In the genomic region with DNA sequence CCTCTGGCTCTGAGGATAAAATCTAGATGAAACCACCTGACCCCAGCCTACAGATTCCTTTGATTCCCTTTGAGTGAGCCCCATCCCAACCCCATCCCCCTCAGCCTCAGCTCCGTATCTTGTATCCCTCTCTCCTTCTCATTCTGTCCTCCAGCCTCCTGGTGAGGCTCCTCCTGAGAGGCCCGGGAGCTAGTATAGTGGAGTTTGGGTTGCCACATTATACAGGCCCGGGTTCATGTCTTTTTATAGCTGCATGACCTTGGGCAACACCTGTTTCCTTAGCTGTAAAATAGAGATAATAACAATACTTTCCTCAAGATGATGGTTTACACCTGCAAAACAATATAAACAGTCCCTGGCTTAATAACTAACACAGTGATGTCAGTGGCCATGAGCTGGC, we compare ENCODE assay signal across 15 cellular contexts.
DNase-seq lines count a peak whose midpoint lies in the region; ATAC-seq and TF ChIP-seq lines count a peak whose summit lies in the region.
"Had no signal": no experiment of that assay in that cellular context is flagged by ENCODE, and none has a peak within 500 bp of the region (broad histone marks: within the 10 kb centered on the region; RNA-seq: fewer than 3 reads in every experiment).

No MANE protein-coding gene starts in this region.

- no peak for TF ChIP-seq CTCF in Peyer's patch (IDR thresholded peaks at IDR 0.05)

- no peak for TF ChIP-seq POLR2A in Peyer's patch (IDR thresholded peaks at IDR 0.05)

- ATAC-seq in HG02642 (IDR thresholded peaks at IDR 0.05; ENCODE audit: poor library complexity, unreplicated experiment) (no peak), GM18867 (IDR thresholded peaks at IDR 0.05; ENCODE audit: unreplicated experiment) (no peak)

- H3K4me1 ChIP-seq in Peyer's patch: peaks cover 0 to 41% (median 6%) of the 10 kb centered on the region in 4 donors

- H3K36me3 ChIP-seq in Peyer's patch: no peaks in the 10 kb centered on the region

- H3K27me3 ChIP-seq in Peyer's patch: no peaks in the 10 kb centered on the region

- peak; percentile 80 for DNase-seq in DMS53 (lab: John Stamatoyannopoulos, UW)
- no peak for DNase-seq in DMS53 treated with DMSO at 0.1 percent for 48 hours (lab: John Stamatoyannopoulos, UW; ENCODE audit: unreplicated experiment)
- peak; percentile 7 for DNase-seq in COR-L47 (lab: John Stamatoyannopoulos, UW)
- peak in 1 of 3 donors; percentile 54 for DNase-seq in Peyer's patch
- DNase-seq in iPS-NIHi11 (ENCODE audit: low spot score): peak; percentile 20
- no peak for DNase-seq in activated CD4-positive, alpha-beta T cell treated with anti-CD3 and anti-CD28 coated beads, Interleukin-2, amount 50 U/mL, for 4 hours
- DNase-seq: 8988T; CD4-positive, CD25-positive, alpha-beta regulatory T cell; DMS79; IMR-90; NCI-H1436; PC-9 had no signal

- peak overlapping the region in 3 of 4 donors; percentile 17 to 84 (median 57) for H3K27ac ChIP-seq in Peyer's patch
- H3K27ac ChIP-seq: HL-60, PC-9 had no signal

- no peak overlapping the region for H3K4me3 ChIP-seq in Peyer's patch
- H3K4me3 ChIP-seq: PC-9 had no signal

- no peaks in the 10 kb centered on the region for H3K9me3 ChIP-seq in Peyer's patch

Comparison
In these comparisons a context has a peak if more than half of its experiments do, and no peak if none do; other contexts are left out.
1. DNase-seq: peak in DMS53 (single experiment), COR-L47 (single experiment) and iPS-NIHi11 (single experiment); none in DMS53 treated with DMSO at 0.1 percent for 48 hours (single experiment) and activated CD4-positive, alpha-beta T cell treated with anti-CD3 and anti-CD28 coated beads, Interleukin-2, amount 50 U/mL, for 4 hours (0 of 2).